In genomic region chr4:145186719-145187118, GRCh38 we compare ENCODE assay signal across 12 cellular contexts. TPM values are rescaled to one million over a fixed set of nuclear protein-coding genes. Genes with fewer than 3 reads are reported as not detected.
DNase-seq lines count a peak whose midpoint lies in the region; ATAC-seq lines count a peak whose summit lies in the region.
"Had no signal": no experiment of that assay in that cellular context is flagged by ENCODE, and none has a peak within 500 bp of the region (broad histone marks: within the 10 kb centered on the region; RNA-seq: fewer than 3 reads in every experiment).

No MANE protein-coding gene starts in this region.

- DNase-seq in activated T-helper 2 cell treated with anti-CD3 and anti-CD28 coated beads, Interferon-gamma antibody, Interleukin-2, Interleukin-4, amounts not matched to agents 10 μg/mL and 5 μg/mL and 100 μg/mL, durations not matched to agents 14 hours and 24 hours and 36 hours (ENCODE audit: low spot score), result no peak
- DNase-seq in NCI-H446 (lab: John Stamatoyannopoulos, UW), result no peak
- no peak for DNase-seq in left cardiac atrium
- DNase-seq: DMS79, NCI-H1930, sigmoid colon, SK-N-SH had no signal

- H3K9me3 Mint-ChIP-seq in stimulated activated memory B cell treated with anti-CD40 and anti-IgM and Interleukin-4, amounts not matched to agents 10 μg/mL and 1 μg/mL and 100 μg/mL, for 72 hours, result peaks cover 2% of the 10 kb centered on the region
- H3K9me3 Mint-ChIP-seq in activated T-helper 2 cell treated with anti-CD3 and anti-CD28 coated beads, Interferon-gamma antibody, Interleukin-2, Interleukin-4, amounts not matched to agents 10 μg/mL and 5 μg/mL and 100 μg/mL, durations not matched to agents 14 hours and 24 hours and 36 hours, result no peaks in the 10 kb centered on the region

- intact Hi-C loops in activated T-helper 2 cell treated with anti-CD3 and anti-CD28 coated beads, Interferon-gamma antibody, Interleukin-2, Interleukin-4, amounts not matched to agents 10 μg/mL and 5 μg/mL and 100 μg/mL, durations not matched to agents 14 hours and 24 hours and 36 hours (cut with micrococcal nuclease), result no loop called here
- intact Hi-C loops in left cardiac atrium (cut with DNase I), result no loop called here

- ATAC-seq in GM19324 (IDR thresholded peaks at IDR 0.05; ENCODE audit: low FRiP score, unreplicated experiment) (peak; percentile 79), HG02759 (IDR thresholded peaks at IDR 0.05; ENCODE audit: unreplicated experiment) (peak; percentile 80), HG03520 (IDR thresholded peaks at IDR 0.05; ENCODE audit: unreplicated experiment) (peak; percentile 86), left cardiac atrium (no peak)
- ATAC-seq in stimulated activated memory B cell treated with anti-CD40 and anti-IgM and Interleukin-4, amounts not matched to agents 10 μg/mL and 1 μg/mL and 100 μg/mL, for 72 hours, result peak; percentile 90

- H3K27ac Mint-ChIP-seq in stimulated activated memory B cell treated with anti-CD40 and anti-IgM and Interleukin-4, amounts not matched to agents 10 μg/mL and 1 μg/mL and 100 μg/mL, for 72 hours, result no peak overlapping the region
- H3K27ac Mint-ChIP-seq in activated T-helper 2 cell treated with anti-CD3 and anti-CD28 coated beads, Interferon-gamma antibody, Interleukin-2, Interleukin-4, amounts not matched to agents 10 μg/mL and 5 μg/mL and 100 μg/mL, durations not matched to agents 14 hours and 24 hours and 36 hours, result no peak overlapping the region
- H3K27ac Mint-ChIP-seq: brain had no signal

- no peak overlapping the region for H3K4me3 Mint-ChIP-seq in stimulated activated memory B cell treated with anti-CD40 and anti-IgM and Interleukin-4, amounts not matched to agents 10 μg/mL and 1 μg/mL and 100 μg/mL, for 72 hours
- H3K4me3 Mint-ChIP-seq in activated T-helper 2 cell treated with anti-CD3 and anti-CD28 coated beads, Interferon-gamma antibody, Interleukin-2, Interleukin-4, amounts not matched to agents 10 μg/mL and 5 μg/mL and 100 μg/mL, durations not matched to agents 14 hours and 24 hours and 36 hours (ENCODE audit: low read depth), result no peak overlapping the region
- H3K4me3 Mint-ChIP-seq: brain had no signal

- peaks cover 17% of the 10 kb centered on the region for H3K4me1 Mint-ChIP-seq in stimulated activated memory B cell treated with anti-CD40 and anti-IgM and Interleukin-4, amounts not matched to agents 10 μg/mL and 1 μg/mL and 100 μg/mL, for 72 hours
- peaks cover 6% of the 10 kb centered on the region for H3K4me1 Mint-ChIP-seq in activated T-helper 2 cell treated with anti-CD3 and anti-CD28 coated beads, Interferon-gamma antibody, Interleukin-2, Interleukin-4, amounts not matched to agents 10 μg/mL and 5 μg/mL and 100 μg/mL, durations not matched to agents 14 hours and 24 hours and 36 hours (ENCODE audit: low read depth)

- H3K36me3 Mint-ChIP-seq in stimulated activated memory B cell treated with anti-CD40 and anti-IgM and Interleukin-4, amounts not matched to agents 10 μg/mL and 1 μg/mL and 100 μg/mL, for 72 hours, result no peaks in the 10 kb centered on the region
- no peaks in the 10 kb centered on the region for H3K36me3 Mint-ChIP-seq in activated T-helper 2 cell treated with anti-CD3 and anti-CD28 coated beads, Interferon-gamma antibody, Interleukin-2, Interleukin-4, amounts not matched to agents 10 μg/mL and 5 μg/mL and 100 μg/mL, durations not matched to agents 14 hours and 24 hours and 36 hours (ENCODE audit: low read depth)
- H3K36me3 Mint-ChIP-seq: brain had no signal

- no peaks in the 10 kb centered on the region for H3K27me3 Mint-ChIP-seq in stimulated activated memory B cell treated with anti-CD40 and anti-IgM and Interleukin-4, amounts not matched to agents 10 μg/mL and 1 μg/mL and 100 μg/mL, for 72 hours
- peaks cover 2% of the 10 kb centered on the region for H3K27me3 Mint-ChIP-seq in activated T-helper 2 cell treated with anti-CD3 and anti-CD28 coated beads, Interferon-gamma antibody, Interleukin-2, Interleukin-4, amounts not matched to agents 10 μg/mL and 5 μg/mL and 100 μg/mL, durations not matched to agents 14 hours and 24 hours and 36 hours (ENCODE audit: low read depth)

RNA-seq across cellular contexts. Expression of gene OTUD4, which starts 6.3 kb away (rescaled TPM):
- total RNA-seq in activated T-helper 2 cell treated with anti-CD3 and anti-CD28 coated beads, Interferon-gamma antibody, Interleukin-2, Interleukin-4, amounts not matched to agents 10 μg/mL and 5 μg/mL and 100 μg/mL, durations not matched to agents 14 hours and 24 hours and 36 hours, result 71.7 and 80.4 TPM in 2 replicates
- 10 to 100 TPM; 26.5 to 27.1 TPM for total RNA-seq in left cardiac atrium

Comparison
In these comparisons a context has a peak if more than half of its experiments do, and no peak if none do; other contexts are left out.
1. ATAC-seq: peak in GM19324 (single experiment), HG02759 (single experiment), HG03520 (single experiment) and stimulated activated memory B cell treated with anti-CD40 and anti-IgM and Interleukin-4, amounts not matched to agents 10 μg/mL and 1 μg/mL and 100 μg/mL, for 72 hours (single experiment); none in left cardiac atrium (0 of 2).